ENCODE assay signal across 7 cellular contexts in the genomic region with DNA sequence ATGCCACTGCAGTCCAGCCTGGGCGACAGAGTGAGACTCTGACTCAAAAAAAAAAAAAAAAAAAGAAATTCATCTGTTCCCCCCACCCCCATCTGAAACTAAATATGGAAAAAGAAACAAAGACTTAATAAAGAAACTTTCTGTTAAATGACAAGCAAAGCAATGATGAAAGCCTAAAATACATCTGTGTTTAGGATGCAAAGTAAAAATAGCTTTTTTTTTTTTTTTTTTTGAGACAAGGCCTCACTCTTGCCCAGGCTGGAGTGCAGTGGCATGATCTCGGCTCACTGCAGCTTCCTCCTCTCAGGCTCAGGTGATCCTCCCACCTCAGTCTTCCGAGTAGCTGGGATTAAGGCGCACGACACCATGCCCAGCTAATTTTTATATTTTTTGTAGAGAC. TPM values are rescaled to one million over a fixed set of nuclear protein-coding genes. Genes with fewer than 3 reads are reported as not detected.
"Had no signal": no experiment of that assay in that cellular context is flagged by ENCODE, and none has a peak within 500 bp of the region (broad histone marks: within the 10 kb centered on the region; RNA-seq: fewer than 3 reads in every experiment).

No MANE protein-coding gene starts in this region.

RNA-seq across cellular contexts. Expression of a gene that starts 0.8 kb away (rescaled TPM):
- total RNA-seq: activated CD4-positive, alpha-beta memory T cell treated with anti-CD3 and anti-CD28 coated beads, Interleukin-2, amount 10 ng/mL, durations not matched to agents 7 days and 5 days; activated CD8-positive, alpha-beta memory T cell treated with anti-CD3 and anti-CD28 coated beads, Interleukin-2, amount 10 ng/mL, durations not matched to agents 7 days and 5 days; NCI-H460; OCI-LY7; PC-9; T-helper 1 cell treated with Interleukin-12 subunit alpha and Interleukin-12 subunit beta and Interleukin-4 antibody, amounts not matched to agents 30 ng/mL and 1 ng/mL, for 36 hours; T-helper 2 cell treated with Interferon-gamma antibody and Interleukin-4, amounts not matched to agents 100 ng/mL and 5 ng/mL, for 36 hours had no signal
